8 cellular contexts compared by ENCODE assay signal in the genomic region with DNA sequence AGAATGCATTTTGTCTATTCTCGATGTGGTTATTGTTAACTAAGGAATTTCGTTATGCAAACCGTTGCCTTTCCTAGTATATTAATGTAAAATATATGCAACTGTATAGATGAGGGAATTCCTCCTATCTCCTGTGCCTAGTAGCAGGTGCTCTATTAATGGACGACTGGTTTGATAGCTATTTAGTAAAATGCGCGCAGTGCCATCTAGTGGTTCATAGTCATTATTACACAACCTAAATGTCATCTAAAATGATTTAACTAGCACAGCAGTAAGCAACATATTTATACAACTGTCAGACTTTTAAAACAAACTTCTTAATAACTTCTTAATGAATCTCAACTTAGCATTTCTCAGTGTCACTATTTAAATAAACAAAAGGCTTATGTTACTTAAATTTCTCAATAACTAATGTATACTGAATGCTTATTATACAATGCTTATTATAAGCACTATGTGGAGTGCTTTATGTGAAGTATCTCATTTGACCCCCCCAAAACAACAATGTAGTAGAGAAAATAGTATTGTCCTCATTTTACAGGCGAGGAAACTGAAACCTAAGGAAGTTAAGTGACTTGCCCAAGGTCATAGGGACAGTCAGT.
DNase-seq lines count a peak whose midpoint lies in the region; ATAC-seq and TF ChIP-seq lines count a peak whose summit lies in the region.

No MANE protein-coding gene starts in this region.

- no peaks in the 10 kb centered on the region for H3K4me1 ChIP-seq in DOHH2 (ENCODE audit: control insufficient read depth, low read length)
- no peaks in the 10 kb centered on the region for H3K4me1 ChIP-seq in left ventricle myocardium inferior
- no peaks in the 10 kb centered on the region for H3K4me1 ChIP-seq in gastrocnemius medialis

- H3K27ac ChIP-seq in DOHH2 (ENCODE audit: low read depth, low read length) (no peak overlapping the region), left ventricle myocardium inferior (replicated peaks) (no peak overlapping the region), gastrocnemius medialis (no peak overlapping the region)

- H3K9me3 ChIP-seq in DOHH2 (ENCODE audit: control insufficient read depth, insufficient read depth, low read length), result no peaks in the 10 kb centered on the region
- peaks cover 4% of the 10 kb centered on the region for H3K9me3 ChIP-seq in left ventricle myocardium inferior (replicated peaks)
- H3K9me3 ChIP-seq in gastrocnemius medialis, result no peaks in the 10 kb centered on the region

- H3K27me3 ChIP-seq in DOHH2 (ENCODE audit: control insufficient read depth, low read length) (0 out of 2 replicates have a peak, but pooled peaks cover 2% of the 10 kb centered on the region), left ventricle myocardium inferior (ENCODE audit: low read depth) (no peaks in the 10 kb centered on the region), gastrocnemius medialis (no peaks in the 10 kb centered on the region)

- H3K4me2 ChIP-seq in DOHH2 (ENCODE audit: low read length), result no peak overlapping the region

- no peaks in the 10 kb centered on the region for H3F3A ChIP-seq in DOHH2 (ENCODE audit: control insufficient read depth, insufficient read depth)

- no peaks in the 10 kb centered on the region for H3K36me3 ChIP-seq in DOHH2 (ENCODE audit: control insufficient read depth, low read length)
- H3K36me3 ChIP-seq in left ventricle myocardium inferior, result no peaks in the 10 kb centered on the region
- no peaks in the 10 kb centered on the region for H3K36me3 ChIP-seq in gastrocnemius medialis

- peak; percentile 75 to 87 for ATAC-seq in gastrocnemius medialis
- ATAC-seq in GM21619 (IDR thresholded peaks at IDR 0.05; ENCODE audit: unreplicated experiment), result no peak

- no peaks in the 10 kb centered on the region for H4K20me1 ChIP-seq in DOHH2 (ENCODE audit: control insufficient read depth, insufficient read depth, low read depth, low read length)

- H3K9me2 ChIP-seq in DOHH2 (replicated peaks; ENCODE audit: control insufficient read depth, low read length), result no peaks in the 10 kb centered on the region

- H3K4me3 ChIP-seq in DOHH2 (ENCODE audit: low read length) (no peak overlapping the region), left ventricle myocardium inferior (no peak overlapping the region), gastrocnemius medialis (no peak overlapping the region)

- DNase-seq in GM20000 (ENCODE audit: low spot score) (peak; percentile 42), HT-29 (ENCODE audit: low spot score) (peak; percentile 75), NCI-H748 (lab: John Stamatoyannopoulos, UW; ENCODE audit: unreplicated experiment) (peak; percentile 82), amniotic stem cell (lab: John Stamatoyannopoulos, UW) (peak; percentile 14), left ventricle myocardium inferior (no peak), gastrocnemius medialis (peak; percentile 20 to 32)

- no peak for TF ChIP-seq POLR2A in gastrocnemius medialis (IDR thresholded peaks at IDR 0.05)

- H3K79me2 ChIP-seq in DOHH2 (ENCODE audit: control insufficient read depth, low read length), result no peaks in the 10 kb centered on the region

- intact Hi-C loops in left ventricle myocardium inferior (cut with micrococcal nuclease) (loop anchor here (5.0 kb wide), 1 partner anchor 126 kb away; no protein-coding TSS in a partner anchor), gastrocnemius medialis (cut with DNase I; ENCODE audit: low total_unique reads) (loop anchor here (1.0 to 5.0 kb wide), 5 partner anchors 61 to 665 kb away; no protein-coding TSS in a partner anchor)

- TF ChIP-seq CTCF in DOHH2 (IDR thresholded peaks at IDR 0.05; ENCODE audit: low read depth, low read length, poor library complexity, severe bottlenecking) (peak; percentile 75), GM20000 (IDR thresholded peaks at IDR 0.05; ENCODE audit: extremely low read depth, missing control alignments) (peak; percentile 19), left ventricle myocardium inferior (IDR thresholded peaks at IDR 0.05; ENCODE audit: borderline replicate concordance) (peak; percentile 82), gastrocnemius medialis (IDR thresholded peaks at IDR 0.05 in 4 of 5, conservative IDR thresholded peaks at IDR 0.05 in 1 of 5) (peak; percentile 75 to 84 (median 79))

- in situ Hi-C loops in gastrocnemius medialis (cut with MboI; ENCODE audit: low sequenced_read_pairs in 4 of 4), result loop anchor here (5.0 to 25.0 kb wide), 7 partner anchors 123 to 676 kb away; no protein-coding TSS in a partner anchor

Comparison
In these comparisons a context has a peak if more than half of its experiments do, and no peak if none do; other contexts are left out.
1. CTCF ChIP-seq: peak in every context shown above with its lines; median percentile 82 in left ventricle myocardium inferior; 79 in gastrocnemius medialis; 75 in DOHH2; 19 in GM20000.